ENCODE assay signal across 1 cellular context in the genomic region with DNA sequence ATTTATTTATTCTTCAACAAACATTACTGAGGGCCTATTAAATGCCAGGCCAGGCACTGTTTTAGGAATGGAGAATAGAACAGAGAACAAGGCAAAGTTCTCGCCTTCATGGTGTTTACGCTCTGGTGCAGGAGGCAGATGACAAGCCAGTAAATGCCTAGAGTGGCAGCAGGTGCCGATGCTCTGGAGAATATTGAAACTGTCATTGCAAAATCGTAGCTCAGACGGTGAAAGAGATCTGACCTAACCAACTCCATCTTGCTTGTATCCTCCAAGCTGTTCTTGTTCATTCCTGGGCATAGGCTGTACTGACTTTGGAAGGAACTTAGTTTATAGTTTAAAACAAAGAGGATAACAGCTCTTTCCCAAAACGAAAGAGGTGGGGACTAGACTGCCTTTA.
TF ChIP-seq lines count a peak whose summit lies in the region.

No MANE protein-coding gene starts in this region.

TF ChIP-seq in HepG2, 621 proteins besides CTCF, POLR2A, EP300 and RAD21 (continued from another document):
- TF ChIP-seq ZIK1 (CRISPR knock-in tag; IDR thresholded peaks at IDR 0.05; ENCODE audit: borderline replicate concordance, low read depth) (no peak), HHEX (CRISPR knock-in tag; IDR thresholded peaks at IDR 0.05) (no peak), PRPF4 (IDR thresholded peaks at IDR 0.05; ENCODE audit: low read depth, low read length, poor library complexity, severe bottlenecking) (no peak), ZNF768 (CRISPR knock-in tag; IDR thresholded peaks at IDR 0.05) (no peak), SMYD3 (CRISPR knock-in tag; IDR thresholded peaks at IDR 0.05) (no peak), RAD51 (IDR thresholded peaks at IDR 0.05; ENCODE audit: borderline replicate concordance) (no peak), ATAD3A (CRISPR knock-in tag; IDR thresholded peaks at IDR 0.05) (no peak), ZFP82 (CRISPR knock-in tag; IDR thresholded peaks at IDR 0.05; ENCODE audit: borderline replicate concordance) (no peak), STAG1 (CRISPR knock-in tag; IDR thresholded peaks at IDR 0.05) (no peak), TOPORS (CRISPR knock-in tag; IDR thresholded peaks at IDR 0.05) (no peak), PLRG1 (conservative IDR thresholded peaks at IDR 0.05) (no peak), CHD2 (IDR thresholded peaks at IDR 0.05; ENCODE audit: low read depth, low read length) (no peak), MED8 (CRISPR knock-in tag; IDR thresholded peaks at IDR 0.05; ENCODE audit: insufficient replicate concordance) (no peak), RARA (CRISPR knock-in tag; IDR thresholded peaks at IDR 0.05) (no peak), ZNF235 (CRISPR knock-in tag; IDR thresholded peaks at IDR 0.05; ENCODE audit: borderline replicate concordance) (no peak), NR2F1 (CRISPR knock-in tag; IDR thresholded peaks at IDR 0.05) (no peak)
TF ChIP-seq in HepG2: peak in this region for 0.
